Comparison of ENCODE assay signal across 8 cellular contexts in the genomic region with DNA sequence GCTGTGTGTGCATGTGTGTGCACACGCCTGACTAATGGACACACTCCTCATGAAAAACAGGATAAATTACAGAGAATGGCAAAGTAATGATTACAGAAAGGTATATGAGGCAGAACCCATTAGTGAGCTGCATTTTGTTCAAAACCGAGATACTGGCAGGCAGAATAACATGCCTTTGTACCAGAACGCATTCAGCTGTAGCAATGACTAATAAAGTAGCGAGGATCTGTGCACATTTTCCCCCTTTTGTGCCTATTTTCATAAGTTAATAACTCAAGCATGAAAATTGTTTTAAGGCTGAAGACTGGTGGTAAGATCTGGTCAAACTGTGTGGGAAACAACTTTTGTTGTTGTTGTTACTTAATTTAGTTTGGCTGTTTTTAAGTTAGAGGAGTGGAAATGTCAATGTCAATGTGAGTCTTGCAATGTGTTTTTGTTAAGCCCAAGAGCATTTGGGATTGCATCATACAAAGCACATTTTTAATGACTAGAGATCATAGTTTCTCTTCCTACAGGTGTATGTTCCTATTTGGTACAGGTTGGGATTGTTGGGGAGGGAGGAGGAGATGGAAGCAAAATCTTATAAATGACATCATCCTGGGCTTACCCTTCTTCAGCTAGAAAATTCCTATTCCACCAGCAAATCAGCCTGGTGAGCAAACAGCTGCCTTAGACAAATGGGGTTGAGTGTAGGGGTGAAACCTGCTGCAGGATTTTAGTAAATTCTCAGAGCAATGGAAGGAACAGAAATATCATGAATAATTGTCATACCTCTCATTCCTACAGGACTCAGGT.
A peak's percentile ranks its signal among the peaks of the same experiment; 100 is the strongest.
DNase-seq lines count a peak whose midpoint lies in the region; ATAC-seq, FAIRE-seq and TF ChIP-seq lines count a peak whose summit lies in the region.
"Not testable (repeated sequence)": the region's sequence is repeated elsewhere in the genome, so short reads cannot be mapped to it uniquely, and the experiment has no call there.

No MANE protein-coding gene starts in this region.

- H3K9me3 Mint-ChIP-seq in stimulated activated memory B cell treated with anti-CD40 and anti-IgM and Interleukin-4, amounts not matched to agents 10 μg/mL and 1 μg/mL and 100 μg/mL, for 72 hours, result not testable (repeated sequence)

- H3K4me1 ChIP-seq in RWPE2 (ENCODE audit: insufficient read depth, poor library complexity, severe bottlenecking); adipocyte (ENCODE audit: control insufficient read depth, insufficient read depth, low read length): not testable (repeated sequence)

- ATAC-seq in HG02610 (IDR thresholded peaks at IDR 0.05; ENCODE audit: unreplicated experiment), result peak; percentile 62
- ATAC-seq in RWPE2 (ENCODE audit: low read depth), result peak; percentile 61; the same call in 2 of the 3 replicates
- peak; percentile 95 for ATAC-seq in stimulated activated memory B cell treated with anti-CD40 and anti-IgM and Interleukin-4, amounts not matched to agents 10 μg/mL and 1 μg/mL and 100 μg/mL, for 72 hours

- not testable (repeated sequence) for TF ChIP-seq CTCF in RWPE2 (IDR thresholded peaks at IDR 0.05; ENCODE audit: poor library complexity, severe bottlenecking); choroid plexus epithelial cell (conservative IDR thresholded peaks at IDR 0.05; ENCODE audit: low read depth, low read length)

- H3K27ac ChIP-seq in RWPE2 (ENCODE audit: poor library complexity, severe bottlenecking), result not testable (repeated sequence)

- not testable (repeated sequence) for H3K27me3 ChIP-seq in RWPE2 (ENCODE audit: insufficient read depth, poor library complexity, severe bottlenecking); adipocyte (replicated peaks; ENCODE audit: control insufficient read depth, insufficient read depth, low read length)

- DNase-seq in EL, result peak; percentile 22
- DNase-seq in HTR-8/SVneo (ENCODE audit: insufficient read length, low spot score); RWPE2 (ENCODE audit: low spot score): not testable (repeated sequence)
- DNase-seq in adipocyte (ENCODE audit: low read depth), result peak; percentile 3
- peak; percentile 22 for DNase-seq in choroid plexus epithelial cell (ENCODE audit: low read depth)
- DNase-seq in kidney tubule cell (ENCODE audit: low spot score), result peak; percentile 62

- not testable (repeated sequence) for H3K4me3 Mint-ChIP-seq in stimulated activated memory B cell treated with anti-CD40 and anti-IgM and Interleukin-4, amounts not matched to agents 10 μg/mL and 1 μg/mL and 100 μg/mL, for 72 hours

- not testable (repeated sequence) for H3K9me3 ChIP-seq in RWPE2 (ENCODE audit: severe bottlenecking); adipocyte (ENCODE audit: control insufficient read depth, low read length)

- not testable (repeated sequence) for H3K4me3 ChIP-seq in RWPE2 (ENCODE audit: severe bottlenecking); adipocyte (ENCODE audit: low read length); choroid plexus epithelial cell (ENCODE audit: low read depth, low read length)

- H3K4me1 Mint-ChIP-seq in stimulated activated memory B cell treated with anti-CD40 and anti-IgM and Interleukin-4, amounts not matched to agents 10 μg/mL and 1 μg/mL and 100 μg/mL, for 72 hours, result not testable (repeated sequence)

- FAIRE-seq in HTR-8/SVneo (lab: Jason Lieb, UNC), result peak; percentile 9

- not testable (repeated sequence) for H3K36me3 ChIP-seq in RWPE2 (ENCODE audit: low read depth); adipocyte (ENCODE audit: control insufficient read depth, insufficient read depth, low read length, severe bottlenecking)

- H3K27me3 Mint-ChIP-seq in stimulated activated memory B cell treated with anti-CD40 and anti-IgM and Interleukin-4, amounts not matched to agents 10 μg/mL and 1 μg/mL and 100 μg/mL, for 72 hours, result not testable (repeated sequence)

- not testable (repeated sequence) for H3K9ac ChIP-seq in adipocyte (ENCODE audit: low read length)

- H3K27ac Mint-ChIP-seq in stimulated activated memory B cell treated with anti-CD40 and anti-IgM and Interleukin-4, amounts not matched to agents 10 μg/mL and 1 μg/mL and 100 μg/mL, for 72 hours, result not testable (repeated sequence)

- H3K36me3 Mint-ChIP-seq in stimulated activated memory B cell treated with anti-CD40 and anti-IgM and Interleukin-4, amounts not matched to agents 10 μg/mL and 1 μg/mL and 100 μg/mL, for 72 hours, result not testable (repeated sequence)
